Comparison of ENCODE assay signal across 14 cellular contexts in genomic region chr3:30660656-30661055, GRCh38. TPM values are rescaled to one million over a fixed set of nuclear protein-coding genes. Genes with fewer than 3 reads are reported as not detected.
A peak's percentile ranks its signal among the peaks of the same experiment; 100 is the strongest.
DNase-seq lines count a peak whose midpoint lies in the region; ATAC-seq, FAIRE-seq and TF ChIP-seq lines count a peak whose summit lies in the region.
"Had no signal": no experiment of that assay in that cellular context is flagged by ENCODE, and none has a peak within 500 bp of the region (broad histone marks: within the 10 kb centered on the region; RNA-seq: fewer than 3 reads in every experiment).

No MANE protein-coding gene starts in this region.

- TF ChIP-seq CTCF in MCF 10A (IDR thresholded peaks at IDR 0.05; ENCODE audit: unreplicated experiment) = no peak
- TF ChIP-seq CTCF in breast epithelium (IDR thresholded peaks at IDR 0.05) = no peak
- TF ChIP-seq CTCF in endothelial cell of umbilical vein (IDR thresholded peaks at IDR 0.05; ENCODE audit: extremely low read depth in 1 of 2, insufficient read depth in 1 of 2, low read depth in 1 of 2, low read length in 2 of 2) = no peak
- TF ChIP-seq CTCF in GM10266 (IDR thresholded peaks at IDR 0.05; ENCODE audit: control insufficient read depth, insufficient read depth, low read depth, missing control alignments) = no peak

- peak overlapping the region; percentile 22 for H3K4me2 ChIP-seq in endothelial cell of umbilical vein (ENCODE audit: insufficient read depth, low read length)

- ATAC-seq in HG02798 (IDR thresholded peaks at IDR 0.05; ENCODE audit: poor library complexity, unreplicated experiment) = no peak

- H3K27ac ChIP-seq in breast epithelium (peak overlapping the region in 1 of 2 donors; percentile 30), SJCRH30 (peak overlapping the region; percentile 94; the same call in 1 of the 2 replicates), endothelial cell of umbilical vein (ENCODE audit: insufficient read depth, low read depth, low read length) (peak overlapping the region; percentile 98), thymus (ENCODE audit: low read depth) (peak overlapping the region; percentile 64)

- peak overlapping the region; percentile 57 for H3K27ac Mint-ChIP-seq in MCF 10A (ENCODE audit: low read depth, unreplicated experiment)

- CTCF ChIA-PET in MCF 10A (lab: Yijun Ruan, JAX) (interaction anchor here (0.7 to 0.9 kb wide), 2 partner anchors 33 to 197 kb away, joined by 3 read pairs; no protein-coding TSS in a partner anchor), endothelial cell of umbilical vein (lab: Charles Lee) (no interaction called here)

- H3K36me3 ChIP-seq in breast epithelium (no peaks in the 10 kb centered on the region), SJCRH30 (peaks cover 15% of the 10 kb centered on the region), endothelial cell of umbilical vein (ENCODE audit: control insufficient read depth in 2 of 2, extremely low read depth in 1 of 2, insufficient read depth in 2 of 2, low read length in 2 of 2) (peaks cover 13 to 52% of the 10 kb centered on the region in 2 experiments), thymus (ENCODE audit: control insufficient read depth, insufficient read depth) (peaks cover 7% of the 10 kb centered on the region)
- H3K36me3 ChIP-seq: BE2C had no signal

- no peaks in the 10 kb centered on the region for H3K27me3 Mint-ChIP-seq in MCF 10A (ENCODE audit: insufficient read depth, unreplicated experiment)

- H3K4me1 ChIP-seq in breast epithelium (peaks cover 7 to 9% of the 10 kb centered on the region in 2 donors), SJCRH30 (peaks cover 29% of the 10 kb centered on the region), endothelial cell of umbilical vein (ENCODE audit: control insufficient read depth, extremely low read depth, insufficient read depth, low read length) (peaks cover 100% of the 10 kb centered on the region), thymus (ENCODE audit: control insufficient read depth, insufficient read depth, low read length) (peaks cover 43% of the 10 kb centered on the region)
- H3K4me1 ChIP-seq: BE2C had no signal

- no peaks in the 10 kb centered on the region for H3K27me3 ChIP-seq in breast epithelium
- no peaks in the 10 kb centered on the region for H3K27me3 ChIP-seq in SJCRH30
- no peaks in the 10 kb centered on the region for H3K27me3 ChIP-seq in endothelial cell of umbilical vein (ENCODE audit: control insufficient read depth in 2 of 2, insufficient read depth in 2 of 2, low read length in 2 of 2)
- no peaks in the 10 kb centered on the region for H3K27me3 ChIP-seq in thymus (ENCODE audit: control insufficient read depth, insufficient read depth)
- H3K27me3 ChIP-seq: BE2C had no signal

- no peaks in the 10 kb centered on the region for H3K9me1 ChIP-seq in endothelial cell of umbilical vein (replicated peaks; ENCODE audit: control insufficient read depth, extremely low read depth, insufficient read depth, low read length)

- POLR2A ChIA-PET in MCF 10A (lab: Yijun Ruan, JAX) = interaction anchor here (0.7 kb wide), 1 partner anchor 640 kb away, joined by 3 read pairs; no protein-coding TSS in a partner anchor
- POLR2A ChIA-PET in endothelial cell of umbilical vein (lab: Charles Lee) = no interaction called here

- H3K4me3 Mint-ChIP-seq in MCF 10A (ENCODE audit: unreplicated experiment) = no peak overlapping the region

- peaks cover 39% of the 10 kb centered on the region for H3K4me1 Mint-ChIP-seq in MCF 10A (ENCODE audit: insufficient read depth, unreplicated experiment)

- H3K9me3 ChIP-seq in breast epithelium (no peaks in the 10 kb centered on the region), SJCRH30 (replicated peaks) (no peaks in the 10 kb centered on the region), endothelial cell of umbilical vein (replicated peaks; ENCODE audit: control insufficient read depth, insufficient read depth, low read length) (no peaks in the 10 kb centered on the region), thymus (ENCODE audit: control insufficient read depth) (no peaks in the 10 kb centered on the region)
- H3K9me3 ChIP-seq: BE2C had no signal

- no peak overlapping the region for H3K4me3 ChIP-seq in breast epithelium
- no peak overlapping the region for H3K4me3 ChIP-seq in SJCRH30
- no peak overlapping the region for H3K4me3 ChIP-seq in endothelial cell of umbilical vein (replicated peaks in 1 of 3; ENCODE audit: insufficient read depth in 1 of 3, low read depth in 1 of 3, low read length in 3 of 3)
- H3K4me3 ChIP-seq in thymus (ENCODE audit: low read length) = no peak overlapping the region

- intact Hi-C loops in MCF 10A (cut with micrococcal nuclease) = no loop called here
- intact Hi-C loops in breast epithelium (cut with DNase I; ENCODE audit: low total_unique reads) = no loop called here
- intact Hi-C loops in endothelial cell of umbilical vein (cut with micrococcal nuclease) = no loop called here

- DNase-seq in MCF 10A (ENCODE audit: unreplicated experiment) (no peak), breast epithelium (ENCODE audit: low spot score in 2 of 2) (no peak), SJCRH30 (no peak), endothelial cell of umbilical vein (ENCODE audit: low read depth, low spot score) (no peak), GM12892 (ENCODE audit: insufficient read length) (no peak), GM10266 (ENCODE audit: extremely low spot score) (no peak)
- DNase-seq: BE2C, Karpas-422, T1000 had no signal

- WGBS in thymus = 97% methylated on average over 3 of the region's 3 CpGs

- no TSS peak for BruUV-seq in MCF 10A (replicated peaks; lab: Mats Ljungman, UMichigan)
- no TSS peak for BruUV-seq in endothelial cell of umbilical vein (replicated peaks; lab: Mats Ljungman, UMichigan)

- no peaks in the 10 kb centered on the region for H3K9me3 Mint-ChIP-seq in MCF 10A (ENCODE audit: unreplicated experiment)

- dilution Hi-C loops in endothelial cell of umbilical vein (cut with MboI; ENCODE audit: extremely low pct_ligation_motif_present, low sequenced_read_pairs) = no loop called here

- H2AFZ ChIP-seq in endothelial cell of umbilical vein (ENCODE audit: low read depth, low read length) = no peak overlapping the region

- H3K79me2 ChIP-seq in endothelial cell of umbilical vein (ENCODE audit: control insufficient read depth, insufficient read depth, low read length) = peaks cover 61% of the 10 kb centered on the region

- H4K20me1 ChIP-seq in endothelial cell of umbilical vein (replicated peaks; ENCODE audit: control insufficient read depth, extremely low read depth, insufficient read depth, low read length) = no peaks in the 10 kb centered on the region

- peaks cover 96% of the 10 kb centered on the region for H3K36me3 Mint-ChIP-seq in MCF 10A (ENCODE audit: insufficient read depth, unreplicated experiment)

- TF ChIP-seq POLR2A in breast epithelium (IDR thresholded peaks at IDR 0.05) (no peak), endothelial cell of umbilical vein (IDR thresholded peaks at IDR 0.05; ENCODE audit: low read depth, low read length) (no peak), GM12892 (IDR thresholded peaks at IDR 0.05; ENCODE audit: low read depth, low read length) (no peak)

- FAIRE-seq in endothelial cell of umbilical vein (lab: Jason Lieb, UNC) = no peak
- no peak for FAIRE-seq in GM12892 (lab: Jason Lieb, UNC)
- FAIRE-seq: G401.6, islet of Langerhans had no signal

- H3K9ac ChIP-seq in endothelial cell of umbilical vein (replicated peaks; ENCODE audit: extremely low read depth, insufficient read depth, low read length) = peak overlapping the region; percentile 23

TF ChIP-seq in endothelial cell of umbilical vein, 7 proteins besides CTCF, POLR2A, EP300 and RAD21:
- TF ChIP-seq FOS (IDR thresholded peaks at IDR 0.05; ENCODE audit: borderline replicate concordance, insufficient read depth, low read length) (no peak), EZH2 (IDR thresholded peaks at IDR 0.05; ENCODE audit: borderline replicate concordance, low read depth, low read length, severe bottlenecking) (no peak), MYC (IDR thresholded peaks at IDR 0.05; ENCODE audit: low read depth, low read length) (no peak), GATA2 (IDR thresholded peaks at IDR 0.05; ENCODE audit: insufficient read depth, insufficient read length, low read depth, low read length) (no peak), JUN (IDR thresholded peaks at IDR 0.05; ENCODE audit: borderline replicate concordance, insufficient read depth, insufficient read length, low read depth) (no peak), POLR2AphosphoS5 (IDR thresholded peaks at IDR 0.05; ENCODE audit: insufficient read depth, low read depth, low read length) (no peak)
- TF ChIP-seq, protein P1, sequence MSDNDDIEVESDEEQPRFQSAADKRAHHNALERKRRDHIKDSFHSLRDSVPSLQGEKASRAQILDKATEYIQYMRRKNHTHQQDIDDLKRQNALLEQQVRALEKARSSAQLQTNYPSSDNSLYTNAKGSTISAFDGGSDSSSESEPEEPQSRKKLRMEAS (IDR thresholded peaks at IDR 0.05; ENCODE audit: insufficient read depth, insufficient read length) = no peak

RNA-seq across cellular contexts. Expression of gene TGFBR2, which starts 54.3 kb away (rescaled TPM):
- 103 and 104 TPM in 2 replicates for total RNA-seq in MCF 10A (2022)
- 100 to 1,000 TPM; 205 to 281 (median 243) TPM for total RNA-seq in breast epithelium
- 16.9 and 17.8 TPM in 2 replicates for total RNA-seq in SJCRH30 (2014; rRNA removed; shearing (Covaris generic))
- total RNA-seq in endothelial cell of umbilical vein = 250 and 259 TPM in 2 replicates
- 203 and 227 TPM in 2 replicates for polyA plus RNA-seq in endothelial cell of umbilical vein
- polyA plus RNA-seq in endothelial cell of umbilical vein (2011; cell fraction: cytosol; rRNA removed) = 180 and 183 TPM in 2 replicates
- polyA plus RNA-seq in endothelial cell of umbilical vein (2011; cell fraction: nucleus; rRNA removed) = 156 and 180 TPM in 2 replicates
- polyA plus RNA-seq in endothelial cell of umbilical vein (2012) = 157 and 193 TPM in 2 replicates
- polyA minus RNA-seq in endothelial cell of umbilical vein = 448 and 461 TPM in 2 replicates
- polyA minus RNA-seq in endothelial cell of umbilical vein (2011; cell fraction: cytosol; rRNA and poly(A)+ RNA removed) = 8.2 TPM
- polyA minus RNA-seq in endothelial cell of umbilical vein (2011; cell fraction: nucleus; rRNA and poly(A)+ RNA removed) = 268 and 339 TPM in 2 replicates
- polyA plus RNA-seq in thymus = 51.3 TPM
- 0.15 TPM for polyA plus RNA-seq in GM12892 (2012; ENCODE audit: missing spikeins)
- polyA plus RNA-seq: neural cell had no signal
